In genomic region chrX:70360366-70360765, GRCh38 we compare ENCODE assay signal across 22 cellular contexts.
"Had no signal": no experiment of that assay in that cellular context is flagged by ENCODE, and none has a peak within 500 bp of the region (broad histone marks: within the 10 kb centered on the region; RNA-seq: fewer than 3 reads in every experiment).

No MANE protein-coding gene starts in this region.

- H3K4me2 ChIP-seq: hepatocyte had no signal

- ATAC-seq: foreskin keratinocyte; gastroesophageal sphincter; left cardiac atrium; left lobe of liver; lower lobe of right lung; mucosa of descending colon; naive thymus-derived CD8-positive, alpha-beta T cell had no signal

- H3K4me1 ChIP-seq: esophagus muscularis mucosa, foreskin keratinocyte, gastroesophageal sphincter, heart left ventricle, left ventricle myocardium inferior, lower lobe of right lung had no signal

- H3K27ac ChIP-seq: coronary artery, dorsolateral prefrontal cortex, esophagus muscularis mucosa, foreskin keratinocyte, gastroesophageal sphincter, heart left ventricle, hepatocyte, left ventricle myocardium inferior, lower lobe of right lung had no signal

- H3K9me3 ChIP-seq: esophagus muscularis mucosa, gastroesophageal sphincter, heart left ventricle, left ventricle myocardium inferior, lower lobe of right lung, mucosa of descending colon had no signal

- H2AFZ ChIP-seq: hepatocyte had no signal

- H3K4me1 Mint-ChIP-seq: immature natural killer cell; mesothelial cell of epicardium; naive B cell; naive thymus-derived CD8-positive, alpha-beta T cell had no signal

- H3K4me3 Mint-ChIP-seq: immature natural killer cell; mesothelial cell of epicardium; naive B cell; naive thymus-derived CD8-positive, alpha-beta T cell had no signal

- H3K36me3 ChIP-seq: esophagus muscularis mucosa, gastroesophageal sphincter, heart left ventricle, left ventricle myocardium inferior, lower lobe of right lung had no signal

- H3K79me2 ChIP-seq: hepatocyte had no signal

- H3K27me3 Mint-ChIP-seq: naive B cell; naive thymus-derived CD8-positive, alpha-beta T cell had no signal

- H3K27ac Mint-ChIP-seq: immature natural killer cell; mesothelial cell of epicardium; naive B cell; naive thymus-derived CD8-positive, alpha-beta T cell had no signal

- H3K9me3 Mint-ChIP-seq: immature natural killer cell; naive thymus-derived CD8-positive, alpha-beta T cell had no signal

- DNase-seq: dermis blood vessel endothelial cell; dorsolateral prefrontal cortex; effector CD4-positive, alpha-beta T cell; effector memory CD4-positive, alpha-beta T cell; foreskin keratinocyte; heart left ventricle; hypothalamus; immature natural killer cell; islet precursor cell; left cardiac atrium; left ventricle myocardium inferior; lower lobe of right lung; mesenchymal stem cell; mucosa of descending colon; naive B cell; naive thymus-derived CD8-positive, alpha-beta T cell had no signal

- H3K27me3 ChIP-seq: esophagus muscularis mucosa, foreskin keratinocyte, gastroesophageal sphincter, heart left ventricle, hepatocyte had no signal

- H3K36me3 Mint-ChIP-seq: immature natural killer cell; naive B cell; naive thymus-derived CD8-positive, alpha-beta T cell had no signal

- H3K4me3 ChIP-seq: coronary artery, dorsolateral prefrontal cortex, esophagus muscularis mucosa, gastroesophageal sphincter, heart left ventricle, hepatocyte, left ventricle myocardium inferior, lower lobe of right lung, mucosa of descending colon had no signal
